In genomic region chr3:31942446-31942845, GRCh38 we compare ENCODE assay signal across 18 cellular contexts. TPM values are rescaled to one million over a fixed set of nuclear protein-coding genes. Genes with fewer than 3 reads are reported as not detected.
A peak's percentile ranks its signal among the peaks of the same experiment; 100 is the strongest.
DNase-seq lines count a peak whose midpoint lies in the region; FAIRE-seq and TF ChIP-seq lines count a peak whose summit lies in the region.
"Had no signal": no experiment of that assay in that cellular context is flagged by ENCODE, and none has a peak within 500 bp of the region (broad histone marks: within the 10 kb centered on the region; RNA-seq: fewer than 3 reads in every experiment).

No MANE protein-coding gene starts in this region.

- no peaks in the 10 kb centered on the region for H3K9me3 ChIP-seq in ES-I3 (ENCODE audit: control insufficient read depth, insufficient read depth, low read length)
- H3K9me3 ChIP-seq in SU-DHL-6 (ENCODE audit: insufficient read depth, low read length) = no peaks in the 10 kb centered on the region
- no peaks in the 10 kb centered on the region for H3K9me3 ChIP-seq in keratinocyte (ENCODE audit: control insufficient read depth, low read depth, low read length)
- no peaks in the 10 kb centered on the region for H3K9me3 ChIP-seq in BE2C

- H3K27me3 ChIP-seq in SU-DHL-6 (ENCODE audit: low read length) (no peaks in the 10 kb centered on the region), keratinocyte (ENCODE audit: control insufficient read depth, extremely low read depth, insufficient read depth, low read length) (no peaks in the 10 kb centered on the region), BE2C (no peaks in the 10 kb centered on the region)
- H3K27me3 ChIP-seq: BLaER1 treated with 17β-estradiol and CSF1 and Interleukin-3, amounts not matched to agents 10 nM and 100 nM had no signal

- H3F3A ChIP-seq in SU-DHL-6 (ENCODE audit: insufficient read depth) = peaks cover 57% of the 10 kb centered on the region

- H3K4me1 ChIP-seq in ES-I3 (ENCODE audit: insufficient read depth, low read length) (peaks cover 11% of the 10 kb centered on the region), keratinocyte (ENCODE audit: control insufficient read depth, extremely low read depth, insufficient read depth, low read length) (peaks cover 45% of the 10 kb centered on the region), BE2C (no peaks in the 10 kb centered on the region)

- H3K79me2 ChIP-seq in SU-DHL-6 (ENCODE audit: insufficient read depth, low read length) (peaks cover 90% of the 10 kb centered on the region), keratinocyte (ENCODE audit: control insufficient read depth, insufficient read depth, low read length) (peaks cover 91% of the 10 kb centered on the region)

- dilution Hi-C loops in keratinocyte (cut with MboI; ENCODE audit: extremely low pct_ligation_motif_present, low sequenced_read_pairs) = no loop called here

- FAIRE-seq in keratinocyte (lab: Jason Lieb, UNC) = no peak
- FAIRE-seq: D721Med, G401.6, HepG2, K562 had no signal

- no peak for TF ChIP-seq CTCF in SU-DHL-6 (IDR thresholded peaks at IDR 0.05; ENCODE audit: insufficient read depth, low read length, poor library complexity, severe bottlenecking)
- no peak for TF ChIP-seq CTCF in keratinocyte (optimal IDR thresholded peaks at IDR 0.05 in 1 of 3, IDR thresholded peaks at IDR 0.05 in 1 of 3, conservative IDR thresholded peaks at IDR 0.05 in 1 of 3; ENCODE audit: extremely low read depth in 1 of 3, insufficient read depth in 2 of 3, low read length in 3 of 3)
- no peak for TF ChIP-seq CTCF in BE2C (IDR thresholded peaks at IDR 0.05; ENCODE audit: low read depth, low read length)

- no peaks in the 10 kb centered on the region for H4K20me1 ChIP-seq in SU-DHL-6 (ENCODE audit: low read depth, low read length)
- H4K20me1 ChIP-seq in keratinocyte (ENCODE audit: control insufficient read depth, extremely low read depth, insufficient read depth, low read length) = peaks cover 23% of the 10 kb centered on the region
- H4K20me1 ChIP-seq: BLaER1 treated with 17β-estradiol and CSF1 and Interleukin-3, amounts not matched to agents 10 nM and 100 nM had no signal

- H3K9me1 ChIP-seq in keratinocyte (ENCODE audit: control insufficient read depth, extremely low read depth, insufficient read depth, low read length) = peaks cover 4% of the 10 kb centered on the region

- peak overlapping the region; percentile 93 for H3K27ac ChIP-seq in SU-DHL-6 (ENCODE audit: low read depth, low read length)
- H3K27ac ChIP-seq in keratinocyte (ENCODE audit: control insufficient read depth, insufficient read depth, low read length) = peak overlapping the region; percentile 17
- H3K27ac ChIP-seq: BLaER1 treated with 17β-estradiol and CSF1 and Interleukin-3, amounts not matched to agents 10 nM and 100 nM; GM23248 had no signal

- intact Hi-C loops in posterior vena cava (cut with DNase I) = no loop called here

- H2AFZ ChIP-seq in SU-DHL-6 (ENCODE audit: low read depth, low read length, severe bottlenecking) = no peak overlapping the region
- H2AFZ ChIP-seq in keratinocyte (ENCODE audit: control insufficient read depth, low read length) = no peak overlapping the region
- H2AFZ ChIP-seq: GM23248 had no signal

- H3K9me2 ChIP-seq in SU-DHL-6 (replicated peaks; ENCODE audit: insufficient read depth, low read length) = no peaks in the 10 kb centered on the region

- DNase-seq in NCI-H2171 treated with DMSO at 0.1 percent for 48 hours (lab: John Stamatoyannopoulos, UW) = peak; percentile 71
- no peak for DNase-seq in keratinocyte (ENCODE audit: low read depth, low spot score)
- no peak for DNase-seq in occipital lobe (lab: John Stamatoyannopoulos, UW)
- DNase-seq in posterior vena cava (ENCODE audit: low spot score) = no peak
- DNase-seq in BE2C = no peak
- DNase-seq: CD4-positive, alpha-beta T cell; GM23248; NCI-H2029; NCI-H526 treated with DMSO at 0.1 percent for 48 hours; PC-3; SHP77 had no signal

- peak overlapping the region; percentile 37; the same call in 1 of the 2 replicates for H3K9ac ChIP-seq in ES-I3 (ENCODE audit: low read depth, low read length)
- H3K9ac ChIP-seq in SU-DHL-6 (ENCODE audit: low read length) = peak overlapping the region; percentile 48
- no peak overlapping the region for H3K9ac ChIP-seq in keratinocyte (ENCODE audit: control insufficient read depth, extremely low read depth, insufficient read depth, low read length)
- H3K9ac ChIP-seq: BLaER1 treated with 17β-estradiol and CSF1 and Interleukin-3, amounts not matched to agents 10 nM and 100 nM; GM23248 had no signal

- H3K4me3 ChIP-seq in SU-DHL-6 (ENCODE audit: insufficient read depth, low read length, poor library complexity, severe bottlenecking) = peak overlapping the region; percentile 25
- H3K4me3 ChIP-seq in keratinocyte (ENCODE audit: control insufficient read depth in 2 of 3, extremely low read depth in 1 of 3, insufficient read depth in 2 of 3, low read depth in 1 of 3, low read length in 3 of 3) = no peak overlapping the region
- no peak overlapping the region for H3K4me3 ChIP-seq in BE2C (ENCODE audit: low read depth, low read length)
- H3K4me3 ChIP-seq: BLaER1 treated with 17β-estradiol and CSF1 and Interleukin-3, amounts not matched to agents 10 nM and 100 nM; GM23248; K562 had no signal

- H3K4me2 ChIP-seq in SU-DHL-6 (ENCODE audit: low read depth, low read length, poor library complexity, severe bottlenecking) = peak overlapping the region; percentile 79
- no peak overlapping the region for H3K4me2 ChIP-seq in keratinocyte (ENCODE audit: control insufficient read depth, extremely low read depth, insufficient read depth, low read depth, low read length)
- H3K4me2 ChIP-seq: BLaER1 treated with 17β-estradiol and CSF1 and Interleukin-3, amounts not matched to agents 10 nM and 100 nM had no signal

- H3K36me3 ChIP-seq in ES-I3 (ENCODE audit: insufficient read depth, low read length) = peaks cover 2% of the 10 kb centered on the region; the same call in 1 of the 2 replicates
- H3K36me3 ChIP-seq in SU-DHL-6 (ENCODE audit: low read length) = peaks cover 6% of the 10 kb centered on the region; the same call in 1 of the 2 replicates
- H3K36me3 ChIP-seq in keratinocyte (ENCODE audit: control insufficient read depth in 2 of 2, extremely low read depth in 1 of 2, insufficient read depth in 2 of 2, low read length in 2 of 2) = peaks cover 2 to 3% of the 10 kb centered on the region in 2 experiments
- H3K36me3 ChIP-seq in BE2C = no peaks in the 10 kb centered on the region
- H3K36me3 ChIP-seq: BLaER1 treated with 17β-estradiol and CSF1 and Interleukin-3, amounts not matched to agents 10 nM and 100 nM had no signal

RNA-seq across cellular contexts. Expression of gene OSBPL10, which starts 38.6 kb away (rescaled TPM):
- 42.6 to 78.1 TPM (median 50.1 TPM) in 3 replicates for polyA plus RNA-seq in keratinocyte
- polyA plus RNA-seq in keratinocyte (2011; ENCODE audit: low read depth) = 14.4 TPM
- polyA plus RNA-seq in keratinocyte (2011; cell fraction: cytosol; rRNA removed) = 68.5 and 68.9 TPM in 2 replicates
- 82.4 and 92.0 TPM in 2 replicates for polyA plus RNA-seq in keratinocyte (2011; cell fraction: nucleus; rRNA removed)
- 27.0 and 67.6 TPM in 2 replicates for polyA plus RNA-seq in keratinocyte (2012; ENCODE audit: low replicate concordance)
- 88.3 to 141 TPM (median 103 TPM) in 3 replicates for polyA minus RNA-seq in keratinocyte
- polyA minus RNA-seq in keratinocyte (2011; cell fraction: cytosol; rRNA and poly(A)+ RNA removed) = 59.1 TPM
- polyA minus RNA-seq in keratinocyte (2011; cell fraction: nucleus; rRNA and poly(A)+ RNA removed) = 59.5 and 153 TPM in 2 replicates
- total RNA-seq in occipital lobe = 14.0 TPM
- total RNA-seq in posterior vena cava = 10 to 100 TPM; 28.1 to 29.7 TPM
- not detected for polyA plus RNA-seq in BE2C (2012; ENCODE audit: insufficient read depth, insufficient read length, low read depth)
- total RNA-seq: CD4-positive, alpha-beta T cell had no signal

RNA-seq across cellular contexts. Expression of gene ZNF860, which starts 39.1 kb away (rescaled TPM):
- polyA plus RNA-seq in keratinocyte = 5.6 to 10.3 TPM (median 7.9 TPM) in 3 replicates
- polyA plus RNA-seq in keratinocyte (2011; ENCODE audit: low read depth) = 1.6 TPM
- polyA plus RNA-seq in keratinocyte (2011; cell fraction: cytosol; rRNA removed) = 3.7 and 8.1 TPM in 2 replicates
- 10.3 and 10.5 TPM in 2 replicates for polyA plus RNA-seq in keratinocyte (2011; cell fraction: nucleus; rRNA removed)
- 1.8 and 6.0 TPM in 2 replicates for polyA plus RNA-seq in keratinocyte (2012; ENCODE audit: low replicate concordance)
- polyA minus RNA-seq in keratinocyte = 6.3 to 15.7 TPM (median 13.4 TPM) in 3 replicates
- polyA minus RNA-seq in keratinocyte (2011; cell fraction: cytosol; rRNA and poly(A)+ RNA removed) = 4.4 TPM
- polyA minus RNA-seq in keratinocyte (2011; cell fraction: nucleus; rRNA and poly(A)+ RNA removed) = 7.3 and 12.2 TPM in 2 replicates
- total RNA-seq in occipital lobe (2.8 TPM), posterior vena cava (1 to 10 TPM; 1.0 to 2.3 TPM)
- polyA plus RNA-seq in BE2C (2012; ENCODE audit: insufficient read depth, insufficient read length, low read depth) = not detected
- total RNA-seq: CD4-positive, alpha-beta T cell; K562 had no signal
- polyA plus RNA-seq: K562 had no signal
